1 cellular context compared by ENCODE assay signal in genomic region chr13:41132512-41133152, GRCh38.
TF ChIP-seq lines count a peak whose summit lies in the region.

KBTBD6 (minus strand) TSS chr13:41132802; CDS start chr13:41132511, 291 bp downstream.

TF ChIP-seq in GM12878, 131 proteins besides CTCF, POLR2A, EP300 and RAD21 (continued from another document and continues in another):
- TF ChIP-seq NR2C2 (IDR thresholded peaks at IDR 0.05; ENCODE audit: borderline replicate concordance, control insufficient read depth, insufficient read length, low read depth) = no peak
- TF ChIP-seq TCF3 (IDR thresholded peaks at IDR 0.05; ENCODE audit: borderline replicate concordance, insufficient read depth, low read depth, low read length) = no peak
- TF ChIP-seq ZNF592 (IDR thresholded peaks at IDR 0.05) = no peak
- TF ChIP-seq EZH2 (IDR thresholded peaks at IDR 0.05; ENCODE audit: borderline replicate concordance, control insufficient read depth, low read depth, low read length) = no peak
- no peak for TF ChIP-seq ZNF274 (IDR thresholded peaks at IDR 0.05; ENCODE audit: insufficient read depth, insufficient read length)
- TF ChIP-seq YBX1 (IDR thresholded peaks at IDR 0.05) = no peak
- peak; percentile 71; the same call in 1 of the 2 replicates for TF ChIP-seq ZBTB40 (IDR thresholded peaks at IDR 0.05; ENCODE audit: borderline replicate concordance)
- TF ChIP-seq GATAD2B (conservative IDR thresholded peaks at IDR 0.05; ENCODE audit: low read depth) = no peak
- TF ChIP-seq RFX5 (IDR thresholded peaks at IDR 0.05; ENCODE audit: low read depth, low read length) = no peak
- TF ChIP-seq IRF4 (IDR thresholded peaks at IDR 0.05; ENCODE audit: low read depth, low read length) = peak; percentile 57; the same call in 1 of the 2 replicates
- no peak; the same call in 1 of the 2 replicates for TF ChIP-seq BACH1 (IDR thresholded peaks at IDR 0.05; ENCODE audit: borderline replicate concordance)
- TF ChIP-seq POLR2AphosphoS5 (IDR thresholded peaks at IDR 0.05; ENCODE audit: low read length) = peak; percentile 70
- peak; percentile 49; the same call in 1 of the 2 replicates for TF ChIP-seq NFIC (IDR thresholded peaks at IDR 0.05; ENCODE audit: low read depth, low read length)
- TF ChIP-seq KLF5 (IDR thresholded peaks at IDR 0.05; ENCODE audit: partially characterized antibody) = peak; percentile 36
- no peak for TF ChIP-seq JUNB (IDR thresholded peaks at IDR 0.05)
- TF ChIP-seq RCOR1 (conservative IDR thresholded peaks at IDR 0.05; ENCODE audit: low read depth, low read length) = peak; percentile 82; the same call in 1 of the 2 replicates
- no peak for TF ChIP-seq NFXL1 (IDR thresholded peaks at IDR 0.05; ENCODE audit: borderline replicate concordance)
- peak in 1 of 2 experiments; percentile 69; a peak in 2 of 4 replicates for TF ChIP-seq SRF (IDR thresholded peaks at IDR 0.05; ENCODE audit: low read depth in 2 of 2, low read length in 2 of 2)
- TF ChIP-seq TARDBP (IDR thresholded peaks at IDR 0.05; ENCODE audit: borderline replicate concordance) = peak; percentile 96
- TF ChIP-seq CREB1 (IDR thresholded peaks at IDR 0.05; ENCODE audit: low read depth) = peak; percentile 92
- TF ChIP-seq ASH2L (IDR thresholded peaks at IDR 0.05; ENCODE audit: borderline replicate concordance, low read depth) = peak; percentile 27; the same call in 1 of the 2 replicates
- peak; percentile 70 for TF ChIP-seq NKRF (conservative IDR thresholded peaks at IDR 0.05)
- TF ChIP-seq BCL11A (IDR thresholded peaks at IDR 0.05; ENCODE audit: low read depth, low read length) = no peak
- TF ChIP-seq CBFB (IDR thresholded peaks at IDR 0.05; ENCODE audit: low read depth) = peak; percentile 95
- TF ChIP-seq ZBTB11 (CRISPR knock-in tag; IDR thresholded peaks at IDR 0.05) = no peak
- TF ChIP-seq ATF2 (IDR thresholded peaks at IDR 0.05; ENCODE audit: low read length) = 0 out of 2 replicates have a peak, but pooled peaks have one; percentile 26
- peak; percentile 68 for TF ChIP-seq SREBF1 (IDR thresholded peaks at IDR 0.05; ENCODE audit: low read length)
- TF ChIP-seq FOXM1 (IDR thresholded peaks at IDR 0.05; ENCODE audit: low read depth, low read length) = no peak
- TF ChIP-seq CEBPB (IDR thresholded peaks at IDR 0.05; ENCODE audit: borderline replicate concordance in 1 of 2, low read depth in 2 of 2, low read length in 2 of 2) = no peak
- TF ChIP-seq ETV6 (conservative IDR thresholded peaks at IDR 0.05 in 1 of 2, IDR thresholded peaks at IDR 0.05 in 1 of 2; ENCODE audit: borderline replicate concordance in 1 of 2, low read depth in 1 of 2) = no peak
- no peak for TF ChIP-seq PKNOX1 (IDR thresholded peaks at IDR 0.05)
- TF ChIP-seq NR2C1 (IDR thresholded peaks at IDR 0.05) = peak; percentile 70
- peak; percentile 90 to 94 for TF ChIP-seq IKZF2 (IDR thresholded peaks at IDR 0.05)
- no peak for TF ChIP-seq SMAD1 (IDR thresholded peaks at IDR 0.05; ENCODE audit: low read depth, partially characterized antibody)
- no peak for TF ChIP-seq MTA3 (IDR thresholded peaks at IDR 0.05; ENCODE audit: borderline replicate concordance, low read length)
- no peak for TF ChIP-seq WRNIP1 (IDR thresholded peaks at IDR 0.05; ENCODE audit: borderline replicate concordance, low read depth, low read length)
- peak; percentile 80 for TF ChIP-seq BRCA1 (IDR thresholded peaks at IDR 0.05; ENCODE audit: low read depth, low read length)
- TF ChIP-seq SREBF2 (IDR thresholded peaks at IDR 0.05; ENCODE audit: low read length) = no peak
- TF ChIP-seq NFYA (IDR thresholded peaks at IDR 0.05; ENCODE audit: borderline replicate concordance, low read depth, low read length) = no peak
- peak; percentile 7; the same call in 1 of the 2 replicates for TF ChIP-seq IRF3 (IDR thresholded peaks at IDR 0.05)
- peak; percentile 79; the same call in 2 of the 3 replicates for TF ChIP-seq POU2F2 (IDR thresholded peaks at IDR 0.05; ENCODE audit: borderline replicate concordance, low read depth, low read length)
- TF ChIP-seq SMAD5 (IDR thresholded peaks at IDR 0.05; ENCODE audit: low read depth) = 0 out of 2 replicates have a peak, but pooled peaks have one; percentile 50
- peak; percentile 83 for TF ChIP-seq LARP7 (IDR thresholded peaks at IDR 0.05)
- TF ChIP-seq ZBED1 (IDR thresholded peaks at IDR 0.05; ENCODE audit: borderline replicate concordance) = peak; percentile 95; the same call in 1 of the 2 replicates
- no peak for TF ChIP-seq ZNF622 (IDR thresholded peaks at IDR 0.05)
- peak; percentile 57; the same call in 1 of the 2 replicates for TF ChIP-seq GABPA (IDR thresholded peaks at IDR 0.05; ENCODE audit: low read depth)
